ENCODE assay signal across 8 cellular contexts in the genomic region with DNA sequence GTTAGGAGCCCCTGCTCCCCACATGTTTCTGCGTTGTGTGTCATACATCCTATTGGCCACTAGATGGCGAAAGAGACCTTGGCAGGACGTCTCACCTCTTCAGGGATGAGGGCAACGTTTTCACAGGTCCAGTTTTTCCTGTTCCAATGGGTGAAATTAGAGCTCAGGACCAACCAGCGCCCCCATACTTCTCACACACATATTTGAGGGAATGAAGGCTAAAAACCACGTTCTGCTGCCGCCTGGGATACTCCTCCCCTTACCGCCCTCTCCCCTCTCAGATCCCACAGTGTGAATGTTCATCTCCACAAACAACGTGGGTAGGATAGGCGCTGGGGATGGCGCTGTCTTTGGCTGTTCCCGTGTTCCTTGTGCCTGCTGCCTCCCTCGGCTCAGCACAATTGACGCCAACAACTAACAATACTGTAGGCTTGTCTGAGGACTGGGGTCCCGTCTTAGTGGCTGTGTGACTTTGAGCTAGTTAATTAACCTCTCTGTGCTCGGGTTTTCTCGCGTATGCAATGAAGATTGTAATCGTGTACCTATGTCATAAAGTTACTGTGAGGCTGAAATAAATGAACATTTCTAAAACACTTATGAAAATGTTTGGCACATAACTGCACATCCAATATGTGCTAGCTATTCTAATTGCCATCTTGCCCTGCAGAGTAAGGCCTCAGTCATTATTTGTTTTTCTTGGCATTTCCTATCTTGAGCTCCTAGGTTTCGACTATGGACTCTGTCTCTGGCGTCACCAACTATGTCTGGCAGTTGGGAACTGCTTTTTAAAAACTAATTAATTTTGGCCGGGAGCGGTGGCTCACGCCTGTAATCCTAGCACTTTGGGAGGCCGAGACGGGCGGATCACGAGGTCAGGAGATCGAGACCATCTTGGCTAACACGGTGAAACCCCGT.
DNase-seq lines count a peak whose midpoint lies in the region; ATAC-seq and TF ChIP-seq lines count a peak whose summit lies in the region.

No MANE protein-coding gene starts in this region.

- no CpG with 5 or more reads among the region's 31 CpGs for WGBS in iPS DF 6.9 (ENCODE audit: insufficient coverage, insufficient read length)
- WGBS in spleen, 5 donors, result 43 to 57% (median 54%) methylated on average over 19 to 31 of the region's 31 CpGs

- TF ChIP-seq CTCF in OCI-LY1 (IDR thresholded peaks at IDR 0.05; ENCODE audit: low read length) (peak; percentile 59), ascending aorta (IDR thresholded peaks at IDR 0.05) (peak; percentile 66 to 90 (median 87)), spleen (IDR thresholded peaks at IDR 0.05 in 8 of 11, conservative IDR thresholded peaks at IDR 0.05 in 3 of 11) (peak; percentile 57 to 90 (median 75))

- H3K27me3 ChIP-seq in OCI-LY1 (ENCODE audit: insufficient read depth, low read length), result no peaks in the 10 kb centered on the region
- no peaks in the 10 kb centered on the region for H3K27me3 ChIP-seq in ascending aorta
- H3K27me3 ChIP-seq in iPS DF 6.9 (ENCODE audit: control insufficient read depth, insufficient read depth, low read length), result no peaks in the 10 kb centered on the region
- peaks cover 0 to 38% (median 3%) of the 10 kb centered on the region in 7 donors for H3K27me3 ChIP-seq in spleen (replicated peaks in 1 of 7)

- no peaks in the 10 kb centered on the region for H3K9me2 ChIP-seq in OCI-LY1 (ENCODE audit: low read depth, low read length)

- H3F3A ChIP-seq in OCI-LY1 (ENCODE audit: insufficient read depth, low read length), result no peaks in the 10 kb centered on the region

- no peak overlapping the region for H2AFZ ChIP-seq in OCI-LY1 (ENCODE audit: low read length)

- H3K36me3 ChIP-seq in OCI-LY1 (ENCODE audit: insufficient read depth, low read length), result no peaks in the 10 kb centered on the region
- H3K36me3 ChIP-seq in ascending aorta, result no peaks in the 10 kb centered on the region
- no peaks in the 10 kb centered on the region for H3K36me3 ChIP-seq in iPS DF 6.9 (ENCODE audit: control insufficient read depth, insufficient read depth, low read length)
- no peaks in the 10 kb centered on the region for H3K36me3 ChIP-seq in spleen

- intact Hi-C loops in ascending aorta (cut with DNase I) (loop anchor here (2.0 kb wide), 3 partner anchors 163 to 377 kb away; a partner anchor contains a TSS), spleen (cut with DNase I; ENCODE audit: low total_unique reads) (loop anchor here (5.0 to 10.0 kb wide), 3 partner anchors 164 to 793 kb away; no protein-coding TSS in a partner anchor)

- H3K4me3 ChIP-seq in OCI-LY1 (ENCODE audit: low read depth, low read length, poor library complexity, severe bottlenecking) (no peak overlapping the region), ascending aorta (no peak overlapping the region), iPS DF 6.9 (ENCODE audit: low read length) (peak overlapping the region; percentile 13; the same call in 1 of the 2 replicates), spleen (no peak overlapping the region)

- peak; percentile 86 for ATAC-seq in GM19023 (IDR thresholded peaks at IDR 0.05; ENCODE audit: unreplicated experiment)
- ATAC-seq in HG03457 (IDR thresholded peaks at IDR 0.05; ENCODE audit: unreplicated experiment), result no peak

- TF ChIP-seq POLR2A in spleen (IDR thresholded peaks at IDR 0.05), result no peak

- DNase-seq in DMS153 (lab: John Stamatoyannopoulos, UW) (peak; percentile 53), HK-2 (ENCODE audit: unreplicated experiment) (peak; percentile 32), ascending aorta (ENCODE audit: low spot score in 2 of 2) (no peak), iPS DF 6.9 (ENCODE audit: low read depth, low spot score) (peak; percentile 33), spleen (no peak)

- H4K20me1 ChIP-seq in OCI-LY1 (ENCODE audit: insufficient read depth, low read length), result no peaks in the 10 kb centered on the region

- no peak overlapping the region for H3K9ac ChIP-seq in OCI-LY1 (ENCODE audit: low read length)

- H3K9me3 ChIP-seq in OCI-LY1 (ENCODE audit: low read length) (no peaks in the 10 kb centered on the region), ascending aorta (no peaks in the 10 kb centered on the region), iPS DF 6.9 (ENCODE audit: control insufficient read depth, insufficient read depth, low read length) (no peaks in the 10 kb centered on the region), spleen (no peaks in the 10 kb centered on the region)

- no peak overlapping the region; the same call in 1 of the 2 replicates for H3K4me2 ChIP-seq in OCI-LY1 (ENCODE audit: low read length)

- H3K4me1 ChIP-seq in OCI-LY1 (ENCODE audit: insufficient read depth, low read length, severe bottlenecking) (no peaks in the 10 kb centered on the region), ascending aorta (no peaks in the 10 kb centered on the region), iPS DF 6.9 (ENCODE audit: control insufficient read depth, insufficient read depth, low read length) (no peaks in the 10 kb centered on the region), spleen (peaks cover 0 to 8% (median 0%) of the 10 kb centered on the region in 6 donors)

- no peaks in the 10 kb centered on the region for H3K79me2 ChIP-seq in OCI-LY1 (ENCODE audit: insufficient read depth, low read length)

- H3K27ac ChIP-seq in OCI-LY1 (ENCODE audit: low read depth, low read length, poor library complexity, severe bottlenecking) (no peak overlapping the region), ascending aorta (no peak overlapping the region), iPS DF 6.9 (ENCODE audit: low read length) (no peak overlapping the region), spleen (no peak overlapping the region)

Comparison
In these comparisons a context has a peak if more than half of its experiments do, and no peak if none do; other contexts are left out.
1. DNase-seq: peak in DMS153 (single experiment), HK-2 (single experiment) and iPS DF 6.9 (single experiment); none in ascending aorta (0 of 2) and spleen (single experiment).
2. Peak in every context shown above with its lines, with median percentiles within 50 percentile points of each other: CTCF ChIP-seq.